ENCODE assay signal across 9 cellular contexts in genomic region chr5:132655821-132656773, GRCh38. TPM values are rescaled to one million over a fixed set of nuclear protein-coding genes. Genes with fewer than 3 reads are reported as not detected.
DNase-seq lines count a peak whose midpoint lies in the region; ATAC-seq and TF ChIP-seq lines count a peak whose summit lies in the region.
"Had no signal": no experiment of that assay in that cellular context is flagged by ENCODE, and none has a peak within 500 bp of the region (broad histone marks: within the 10 kb centered on the region; RNA-seq: fewer than 3 reads in every experiment).

No MANE protein-coding gene starts in this region.

- H3K4me2 ChIP-seq in PC-9, result no peak overlapping the region

- H3F3A ChIP-seq in PC-9 (ENCODE audit: insufficient read depth, low read depth), result no peaks in the 10 kb centered on the region

- no TSS peak for BruUV-seq in PC-9 (replicated peaks; lab: Mats Ljungman, UMichigan)

- no peak overlapping the region for H3K27ac Mint-ChIP-seq in activated CD4-positive, alpha-beta T cell treated with anti-CD3 and anti-CD28 coated beads, Interleukin-2, amount 10 ng/mL, durations not matched to agents 7 days and 5 days

- ATAC-seq in psoas muscle (peak; percentile 31 to 55 (median 41)), HG02981 (IDR thresholded peaks at IDR 0.05; ENCODE audit: unreplicated experiment) (no peak)

- WGBS in psoas muscle, 3 donors, result 2 to 3% (median 3%) methylated on average over 61 to 92 of the region's 92 CpGs

- intact Hi-C loops in psoas muscle (cut with DNase I), result loop anchor here in 1 of 2 donors (5.0 kb wide), 1 partner anchor 166 kb away; no protein-coding TSS in a partner anchor
- intact Hi-C loops in PC-9 (cut with micrococcal nuclease; ENCODE audit: unreplicated experiment), result no loop called here

- TF ChIP-seq CTCF in foreskin fibroblast (IDR thresholded peaks at IDR 0.05; ENCODE audit: low read depth, low read length) (peak; percentile 10), psoas muscle (IDR thresholded peaks at IDR 0.05) (peak; percentile 14), PC-9 (conservative IDR thresholded peaks at IDR 0.05) (no peak)

- H3K27ac ChIP-seq in psoas muscle (no peak overlapping the region), PC-9 (no peak overlapping the region)

- peaks cover 26% of the 10 kb centered on the region for H3K27me3 Mint-ChIP-seq in activated CD4-positive, alpha-beta T cell treated with anti-CD3 and anti-CD28 coated beads, Interleukin-2, amount 10 ng/mL, durations not matched to agents 7 days and 5 days

- no peak overlapping the region for H3K4me3 Mint-ChIP-seq in activated CD4-positive, alpha-beta T cell treated with anti-CD3 and anti-CD28 coated beads, Interleukin-2, amount 10 ng/mL, durations not matched to agents 7 days and 5 days

- no peaks in the 10 kb centered on the region for H3K79me2 ChIP-seq in PC-9 (ENCODE audit: low read depth)

- H3K9me2 ChIP-seq in PC-9 (ENCODE audit: insufficient read depth), result no peaks in the 10 kb centered on the region; the same call in 1 of the 2 replicates

- DNase-seq in activated CD4-positive, alpha-beta T cell treated with anti-CD3 and anti-CD28 coated beads for 4 hours, result peak; percentile 39 to 43
- no peak for DNase-seq in activated CD4-positive, alpha-beta T cell treated with anti-CD3 and anti-CD28 coated beads, Interleukin-2, amount 10 ng/mL, durations not matched to agents 7 days and 5 days
- peak; percentile 80 for DNase-seq in activated CD8-positive, alpha-beta memory T cell treated with anti-CD3 and anti-CD28 coated beads, Interleukin-2, amount 50 U/mL, for 48 hours
- DNase-seq in foreskin fibroblast (peak in 1 of 2 donors; percentile 67), psoas muscle (no peak), mucosa of gallbladder (ENCODE audit: low spot score) (no peak), PC-9 (no peak)

- no peaks in the 10 kb centered on the region for H3K9me3 ChIP-seq in psoas muscle
- H3K9me3 ChIP-seq in PC-9 (ENCODE audit: insufficient read depth, low read depth), result no peaks in the 10 kb centered on the region

- peaks cover 11% of the 10 kb centered on the region for H3K4me1 Mint-ChIP-seq in activated CD4-positive, alpha-beta T cell treated with anti-CD3 and anti-CD28 coated beads, Interleukin-2, amount 10 ng/mL, durations not matched to agents 7 days and 5 days

- POLR2A ChIA-PET in activated CD4-positive, alpha-beta T cell treated with anti-CD3 and anti-CD28 coated beads, Interleukin-2, amount 10 ng/mL, durations not matched to agents 7 days and 5 days (lab: Charles Lee), result no interaction called here
- POLR2A ChIA-PET in PC-9 (lab: Charles Lee; ENCODE audit: unreplicated experiment), result no interaction called here

- H3K9me3 Mint-ChIP-seq in activated CD4-positive, alpha-beta T cell treated with anti-CD3 and anti-CD28 coated beads, Interleukin-2, amount 10 ng/mL, durations not matched to agents 7 days and 5 days, result no peaks in the 10 kb centered on the region

- no peaks in the 10 kb centered on the region for H4K20me1 ChIP-seq in PC-9 (ENCODE audit: insufficient read depth)

- no peaks in the 10 kb centered on the region for H3K36me3 ChIP-seq in psoas muscle (ENCODE audit: insufficient read depth in 1 of 2, low read depth in 1 of 2)
- no peaks in the 10 kb centered on the region for H3K36me3 ChIP-seq in PC-9 (ENCODE audit: low read depth)

- peak overlapping the region; percentile 45 to 53 for H3K4me3 ChIP-seq in foreskin fibroblast (ENCODE audit: low read depth in 1 of 2, low read length in 2 of 2)
- peak overlapping the region; percentile 63 for H3K4me3 ChIP-seq in psoas muscle
- no peak overlapping the region for H3K4me3 ChIP-seq in PC-9

- H2AFZ ChIP-seq in PC-9, result no peak overlapping the region

- CTCF ChIA-PET in activated CD4-positive, alpha-beta T cell treated with anti-CD3 and anti-CD28 coated beads, Interleukin-2, amount 10 ng/mL, durations not matched to agents 7 days and 5 days (lab: Charles Lee), result no interaction called here
- CTCF ChIA-PET in PC-9 (lab: Charles Lee), result no interaction called here

- H3K27me3 ChIP-seq in psoas muscle (ENCODE audit: insufficient read depth in 3 of 3, low read length in 2 of 3) (peaks cover 0 to 43% (median 9%) of the 10 kb centered on the region in 3 donors), PC-9 (ENCODE audit: insufficient read depth, low read depth) (no peaks in the 10 kb centered on the region)

- H3K4me1 ChIP-seq in psoas muscle (peaks cover 4% of the 10 kb centered on the region), PC-9 (replicated peaks; ENCODE audit: insufficient read depth) (no peaks in the 10 kb centered on the region)

- no peaks in the 10 kb centered on the region for H3K36me3 Mint-ChIP-seq in activated CD4-positive, alpha-beta T cell treated with anti-CD3 and anti-CD28 coated beads, Interleukin-2, amount 10 ng/mL, durations not matched to agents 7 days and 5 days (ENCODE audit: low read depth)

RNA-seq across cellular contexts. Expression of gene IL13, which starts 1.9 kb away (rescaled TPM):
- 1 to 10 TPM; 2.5 to 2.8 TPM for total RNA-seq in activated CD4-positive, alpha-beta T cell treated with anti-CD3 and anti-CD28 coated beads, Interleukin-2, amount 10 ng/mL, durations not matched to agents 7 days and 5 days
- not detected for total RNA-seq in psoas muscle
- polyA plus RNA-seq in psoas muscle, result not detected
- not detected for total RNA-seq in mucosa of gallbladder
- total RNA-seq in PC-9 (2021), result not detected in 2 replicates

RNA-seq across cellular contexts. Expression of gene IL4, which starts 17.7 kb away (rescaled TPM):
- total RNA-seq in activated CD4-positive, alpha-beta T cell treated with anti-CD3 and anti-CD28 coated beads, Interleukin-2, amount 10 ng/mL, durations not matched to agents 7 days and 5 days, result not detected
- not detected for total RNA-seq in psoas muscle
- not detected for polyA plus RNA-seq in psoas muscle
- total RNA-seq in mucosa of gallbladder, result not detected
- total RNA-seq in PC-9 (2021), result not detected in 2 replicates
- polyA plus RNA-seq: adipose tissue had no signal

Comparison
In these comparisons a context has a peak if more than half of its experiments do, and no peak if none do; other contexts are left out.
1. DNase-seq: peak in activated CD4-positive, alpha-beta T cell treated with anti-CD3 and anti-CD28 coated beads for 4 hours (2 of 2) and activated CD8-positive, alpha-beta memory T cell treated with anti-CD3 and anti-CD28 coated beads, Interleukin-2, amount 50 U/mL, for 48 hours (single experiment); none in activated CD4-positive, alpha-beta T cell treated with anti-CD3 and anti-CD28 coated beads, Interleukin-2, amount 10 ng/mL, durations not matched to agents 7 days and 5 days (single experiment), psoas muscle (0 of 2), mucosa of gallbladder (single experiment) and PC-9 (0 of 2).